Comparison of ENCODE assay signal across 1 cellular context in the genomic region with DNA sequence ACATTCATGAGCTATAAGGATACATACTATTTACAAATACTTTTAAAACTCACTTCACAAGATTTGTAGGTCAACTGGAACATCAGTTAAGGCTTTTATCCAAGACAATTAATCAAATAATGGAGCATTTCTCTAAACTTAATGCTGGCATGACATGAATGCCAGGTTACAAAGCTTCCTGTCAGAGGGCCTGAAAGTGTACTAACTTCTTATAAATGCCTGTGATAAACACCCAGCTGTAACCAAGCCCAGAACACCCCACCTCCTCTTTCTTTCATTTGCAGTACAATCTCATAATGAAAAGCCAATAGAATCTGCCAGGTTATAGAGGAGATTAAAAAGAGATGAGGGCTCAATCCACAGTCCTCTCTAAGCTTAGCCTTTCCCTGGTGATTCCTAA.
TF ChIP-seq lines count a peak whose summit lies in the region.

No MANE protein-coding gene starts in this region.

TF ChIP-seq in SK-N-SH, 30 proteins besides CTCF, POLR2A, EP300 and RAD21 (continued from another document):
- TF ChIP-seq, protein P1, sequence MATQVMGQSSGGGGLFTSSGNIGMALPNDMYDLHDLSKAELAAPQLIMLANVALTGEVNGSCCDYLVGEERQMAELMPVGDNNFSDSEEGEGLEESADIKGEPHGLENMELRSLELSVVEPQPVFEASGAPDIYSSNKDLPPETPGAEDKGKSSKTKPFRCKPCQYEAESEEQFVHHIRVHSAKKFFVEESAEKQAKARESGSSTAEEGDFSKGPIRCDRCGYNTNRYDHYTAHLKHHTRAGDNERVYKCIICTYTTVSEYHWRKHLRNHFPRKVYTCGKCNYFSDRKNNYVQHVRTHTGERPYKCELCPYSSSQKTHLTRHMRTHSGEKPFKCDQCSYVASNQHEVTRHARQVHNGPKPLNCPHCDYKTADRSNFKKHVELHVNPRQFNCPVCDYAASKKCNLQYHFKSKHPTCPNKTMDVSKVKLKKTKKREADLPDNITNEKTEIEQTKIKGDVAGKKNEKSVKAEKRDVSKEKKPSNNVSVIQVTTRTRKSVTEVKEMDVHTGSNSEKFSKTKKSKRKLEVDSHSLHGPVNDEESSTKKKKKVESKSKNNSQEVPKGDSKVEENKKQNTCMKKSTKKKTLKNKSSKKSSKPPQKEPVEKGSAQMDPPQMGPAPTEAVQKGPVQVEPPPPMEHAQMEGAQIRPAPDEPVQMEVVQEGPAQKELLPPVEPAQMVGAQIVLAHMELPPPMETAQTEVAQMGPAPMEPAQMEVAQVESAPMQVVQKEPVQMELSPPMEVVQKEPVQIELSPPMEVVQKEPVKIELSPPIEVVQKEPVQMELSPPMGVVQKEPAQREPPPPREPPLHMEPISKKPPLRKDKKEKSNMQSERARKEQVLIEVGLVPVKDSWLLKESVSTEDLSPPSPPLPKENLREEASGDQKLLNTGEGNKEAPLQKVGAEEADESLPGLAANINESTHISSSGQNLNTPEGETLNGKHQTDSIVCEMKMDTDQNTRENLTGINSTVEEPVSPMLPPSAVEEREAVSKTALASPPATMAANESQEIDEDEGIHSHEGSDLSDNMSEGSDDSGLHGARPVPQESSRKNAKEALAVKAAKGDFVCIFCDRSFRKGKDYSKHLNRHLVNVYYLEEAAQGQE (IDR thresholded peaks at IDR 0.05; ENCODE audit: low read depth, low read length) = no peak
- TF ChIP-seq FOXM1 (IDR thresholded peaks at IDR 0.05; ENCODE audit: low read depth) (no peak), CHD2 (IDR thresholded peaks at IDR 0.05; ENCODE audit: low read length, partially characterized antibody) (no peak)
- TF ChIP-seq, protein P2, sequence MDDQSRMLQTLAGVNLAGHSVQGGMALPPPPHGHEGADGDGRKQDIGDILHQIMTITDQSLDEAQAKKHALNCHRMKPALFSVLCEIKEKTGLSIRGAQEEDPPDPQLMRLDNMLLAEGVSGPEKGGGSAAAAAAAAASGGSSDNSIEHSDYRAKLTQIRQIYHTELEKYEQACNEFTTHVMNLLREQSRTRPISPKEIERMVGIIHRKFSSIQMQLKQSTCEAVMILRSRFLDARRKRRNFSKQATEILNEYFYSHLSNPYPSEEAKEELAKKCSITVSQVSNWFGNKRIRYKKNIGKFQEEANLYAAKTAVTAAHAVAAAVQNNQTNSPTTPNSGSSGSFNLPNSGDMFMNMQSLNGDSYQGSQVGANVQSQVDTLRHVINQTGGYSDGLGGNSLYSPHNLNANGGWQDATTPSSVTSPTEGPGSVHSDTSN (IDR thresholded peaks at IDR 0.05) = no peak
